In the genomic region with DNA sequence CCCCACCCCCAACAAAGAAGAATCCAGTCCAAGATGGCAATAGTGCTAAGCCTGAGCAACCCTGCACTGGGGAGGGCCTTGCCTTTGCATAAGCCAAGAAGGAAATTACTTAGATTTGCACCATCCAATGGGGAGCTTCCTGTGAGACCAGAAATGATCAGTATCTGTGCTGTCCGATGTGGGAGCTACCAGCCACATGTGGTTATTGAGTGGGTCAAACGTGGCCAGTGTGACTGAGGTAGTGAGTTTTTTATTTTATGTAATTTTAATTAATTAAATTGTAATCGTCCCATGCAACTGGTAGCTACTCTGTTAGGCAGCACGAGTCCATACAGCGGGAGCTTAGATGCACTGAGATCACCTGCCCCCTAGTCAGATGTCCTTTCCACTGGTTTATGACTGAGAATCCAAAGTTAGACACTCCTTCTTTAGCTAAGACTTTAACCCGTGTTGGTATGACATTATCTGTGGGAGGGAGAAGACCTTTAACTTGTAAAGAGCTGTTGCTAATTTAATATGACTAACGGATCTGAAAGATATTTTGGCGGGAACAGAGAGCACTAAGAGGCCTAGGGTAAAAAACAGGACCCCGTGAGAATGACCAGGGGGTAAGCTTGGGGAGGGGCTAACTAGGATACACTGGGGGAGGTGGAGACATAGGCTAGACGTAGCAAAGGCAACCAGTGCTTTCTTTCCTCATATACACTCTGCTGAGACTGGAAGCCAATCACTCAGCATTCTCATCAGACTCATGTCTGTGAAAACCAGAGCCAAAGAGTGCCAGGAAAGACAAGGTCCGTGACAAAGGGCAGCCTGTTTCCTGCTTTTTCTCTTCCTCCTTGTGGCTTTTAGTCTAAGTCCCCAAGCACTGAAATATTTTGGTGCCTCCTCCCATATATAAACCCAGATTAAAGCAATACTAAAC, we compare ENCODE assay signal across 9 cellular contexts.
A peak's percentile ranks its signal among the peaks of the same experiment; 100 is the strongest.
DNase-seq lines count a peak whose midpoint lies in the region; ATAC-seq and TF ChIP-seq lines count a peak whose summit lies in the region.
"Had no signal": no experiment of that assay in that cellular context is flagged by ENCODE, and none has a peak within 500 bp of the region (broad histone marks: within the 10 kb centered on the region; RNA-seq: fewer than 3 reads in every experiment).

No MANE protein-coding gene starts in this region.

- in situ Hi-C loops in HAP-1 (cut with MboI; ENCODE audit: low sequenced_read_pairs) = no loop called here

- H3K27ac Mint-ChIP-seq in stimulated activated memory B cell treated with anti-CD40 and anti-IgM and Interleukin-4, amounts not matched to agents 10 μg/mL and 1 μg/mL and 100 μg/mL, for 72 hours = peak overlapping the region; percentile 61

- DNase-seq in HL-60 (ENCODE audit: low read depth in 1 of 2, low spot score in 1 of 2) (peak in 1 of 2 experiments; percentile 75), SKM-1 treated with dmso at 0.1 percent for 144 hours (lab: John Stamatoyannopoulos, UW; ENCODE audit: unreplicated experiment) (peak; percentile 40), right cardiac atrium (no peak), amniotic stem cell (lab: John Stamatoyannopoulos, UW) (no peak), NCI-H1694 treated with DMSO at 0.1 percent for 48 hours (lab: John Stamatoyannopoulos, UW) (no peak), HAP-1 (ENCODE audit: low spot score in 2 of 2) (no peak)
- DNase-seq: NCI-H1930, SW 1271 had no signal

- H3K27me3 Mint-ChIP-seq in stimulated activated memory B cell treated with anti-CD40 and anti-IgM and Interleukin-4, amounts not matched to agents 10 μg/mL and 1 μg/mL and 100 μg/mL, for 72 hours = no peaks in the 10 kb centered on the region

- no peaks in the 10 kb centered on the region for H3K9me3 ChIP-seq in right cardiac atrium (ENCODE audit: control insufficient read depth, low read length)
- no peaks in the 10 kb centered on the region for H3K9me3 ChIP-seq in HAP-1

- H3K36me3 Mint-ChIP-seq in stimulated activated memory B cell treated with anti-CD40 and anti-IgM and Interleukin-4, amounts not matched to agents 10 μg/mL and 1 μg/mL and 100 μg/mL, for 72 hours = peaks cover 17% of the 10 kb centered on the region

- peak overlapping the region; percentile 13 for H3K4me3 Mint-ChIP-seq in stimulated activated memory B cell treated with anti-CD40 and anti-IgM and Interleukin-4, amounts not matched to agents 10 μg/mL and 1 μg/mL and 100 μg/mL, for 72 hours

- H3K27ac ChIP-seq in HL-60 (replicated peaks) (peak overlapping the region; percentile 10), right cardiac atrium (ENCODE audit: low read length) (no peak overlapping the region)

- H3K27me3 ChIP-seq in HL-60 (ENCODE audit: insufficient read depth, poor library complexity, severe bottlenecking) (no peaks in the 10 kb centered on the region), right cardiac atrium (ENCODE audit: control insufficient read depth, insufficient read depth) (no peaks in the 10 kb centered on the region), HAP-1 (ENCODE audit: low read depth) (no peaks in the 10 kb centered on the region)

- WGBS in right cardiac atrium = 63% methylated on average over 11 of the region's 11 CpGs

- intact Hi-C loops in right cardiac atrium (cut with DNase I) = no loop called here

- no peak for TF ChIP-seq CTCF in HL-60 (IDR thresholded peaks at IDR 0.05; ENCODE audit: insufficient read depth, low read length)

- H3K4me3 ChIP-seq in HL-60 (replicated peaks; ENCODE audit: insufficient read depth, low read length) = no peak overlapping the region
- no peak overlapping the region for H3K4me3 ChIP-seq in right cardiac atrium (ENCODE audit: low read length)
- no peak overlapping the region for H3K4me3 ChIP-seq in HAP-1

- peaks cover 66% of the 10 kb centered on the region for H3K4me1 Mint-ChIP-seq in stimulated activated memory B cell treated with anti-CD40 and anti-IgM and Interleukin-4, amounts not matched to agents 10 μg/mL and 1 μg/mL and 100 μg/mL, for 72 hours

- no peaks in the 10 kb centered on the region for H3K36me3 ChIP-seq in HAP-1 (replicated peaks)

- ATAC-seq in right cardiac atrium = peak; percentile 38 to 68
- peak; percentile 61 for ATAC-seq in stimulated activated memory B cell treated with anti-CD40 and anti-IgM and Interleukin-4, amounts not matched to agents 10 μg/mL and 1 μg/mL and 100 μg/mL, for 72 hours

- H3K9me3 Mint-ChIP-seq in stimulated activated memory B cell treated with anti-CD40 and anti-IgM and Interleukin-4, amounts not matched to agents 10 μg/mL and 1 μg/mL and 100 μg/mL, for 72 hours = no peaks in the 10 kb centered on the region

- H3K4me1 ChIP-seq in right cardiac atrium (ENCODE audit: control insufficient read depth, insufficient read depth, low read length) (peaks cover 3% of the 10 kb centered on the region), HAP-1 (peaks cover 28% of the 10 kb centered on the region)
